In genomic region chr16:29115013-29115813, GRCh38 we compare ENCODE assay signal across 8 cellular contexts.
DNase-seq lines count a peak whose midpoint lies in the region; ATAC-seq and TF ChIP-seq lines count a peak whose summit lies in the region.
"Not testable (repeated sequence)": the region's sequence is repeated elsewhere in the genome, so short reads cannot be mapped to it uniquely, and the experiment has no call there.

No MANE protein-coding gene starts in this region.

- not testable (repeated sequence) for H2AFZ ChIP-seq in H9 (ENCODE audit: low read length)
- H2AFZ ChIP-seq in neural progenitor cell (replicated peaks): peak overlapping the region; percentile 78

- H3K27ac Mint-ChIP-seq in CD8-positive, alpha-beta T cell: peak overlapping the region; percentile 77
- not testable (repeated sequence) for H3K27ac Mint-ChIP-seq in H9, neural progenitor cell
- H3K27ac Mint-ChIP-seq in activated CD4-positive, alpha-beta T cell treated with anti-CD3 and anti-CD28 coated beads, Interleukin-2, amount 10 ng/mL, durations not matched to agents 24 days and 14 days: peak overlapping the region; percentile 60

- H3K4me1 Mint-ChIP-seq in CD8-positive, alpha-beta T cell (ENCODE audit: low read depth): peaks cover 48% of the 10 kb centered on the region
- H3K4me1 Mint-ChIP-seq in H9 (peaks cover 4 to 10% of the 10 kb centered on the region in 2 experiments), neural progenitor cell (peaks cover 30% of the 10 kb centered on the region)
- H3K4me1 Mint-ChIP-seq in activated CD4-positive, alpha-beta T cell treated with anti-CD3 and anti-CD28 coated beads, Interleukin-2, amount 10 ng/mL, durations not matched to agents 24 days and 14 days: peaks cover 24% of the 10 kb centered on the region

- H4K8ac ChIP-seq in H9 (replicated peaks; ENCODE audit: insufficient read length, low read depth, low read length): not testable (repeated sequence)

- not testable (repeated sequence) for H3K79me1 ChIP-seq in H9 (ENCODE audit: insufficient read depth, low read depth, low read length, poor library complexity, severe bottlenecking)

- H3K27me3 ChIP-seq in CD8-positive, alpha-beta T cell (ENCODE audit: insufficient read depth, low read length); H9 (ENCODE audit: insufficient read depth, low read length); right cardiac atrium (ENCODE audit: control insufficient read depth, insufficient read depth); neural progenitor cell: not testable (repeated sequence)

- H3K9ac ChIP-seq in H9 (ENCODE audit: extremely low read depth, insufficient read length, low read length); neural progenitor cell: not testable (repeated sequence)

- DNase-seq in CD8-positive, alpha-beta T cell: peak in 1 of 7 experiments; percentile 28
- not testable (repeated sequence) for DNase-seq in H9
- DNase-seq in NCI-H226: peak; percentile 30
- peak; percentile 68 for DNase-seq in activated CD4-positive, alpha-beta T cell treated with anti-CD3 and anti-CD28 coated beads, Interleukin-2, amount 10 ng/mL, durations not matched to agents 24 days and 14 days
- DNase-seq in cardiac fibroblast (ENCODE audit: low read depth in 2 of 2): peak; percentile 69 to 84
- DNase-seq in right cardiac atrium: peak; percentile 54 to 80 (median 79)
- peak; percentile 48 for DNase-seq in neural progenitor cell (ENCODE audit: low spot score)
- DNase-seq in stromal cell of bone marrow (ENCODE audit: low read depth): peak; percentile 62

- H2BK15ac ChIP-seq in H9 (ENCODE audit: low read depth, low read length): not testable (repeated sequence)

- not testable (repeated sequence) for H4K5ac ChIP-seq in H9 (ENCODE audit: insufficient read length, low read depth, low read length)

- H3K56ac ChIP-seq in H9 (ENCODE audit: insufficient read length, low read depth, low read length): not testable (repeated sequence)

- H2BK20ac ChIP-seq in H9 (ENCODE audit: low read depth, low read length, poor library complexity, severe bottlenecking): not testable (repeated sequence)

- not testable (repeated sequence) for H3K4me2 ChIP-seq in H9 (ENCODE audit: insufficient read depth, insufficient read length, low read length); neural progenitor cell

- not testable (repeated sequence) for H2AK5ac ChIP-seq in H9 (ENCODE audit: insufficient read length, low read length)

- not testable (repeated sequence) for H3K4me3 Mint-ChIP-seq in CD8-positive, alpha-beta T cell; H9; activated CD4-positive, alpha-beta T cell treated with anti-CD3 and anti-CD28 coated beads, Interleukin-2, amount 10 ng/mL, durations not matched to agents 24 days and 14 days
- peak overlapping the region; percentile 33 for H3K4me3 Mint-ChIP-seq in neural progenitor cell

- H2BK120ac ChIP-seq in H9 (ENCODE audit: low read depth, low read length, poor library complexity, severe bottlenecking): not testable (repeated sequence)

- not testable (repeated sequence) for H3K36me3 ChIP-seq in CD8-positive, alpha-beta T cell (ENCODE audit: insufficient read depth, low read length); neural progenitor cell

- POLR2A ChIA-PET in CD8-positive, alpha-beta T cell (lab: Charles Lee): not testable (repeated sequence)

- H2BK5ac ChIP-seq in H9 (ENCODE audit: insufficient read length, low read length): not testable (repeated sequence)

- H3K23me2 ChIP-seq in H9 (ENCODE audit: insufficient read length, low read depth, low read length, poor library complexity, severe bottlenecking): not testable (repeated sequence)

- H3F3A ChIP-seq in neural progenitor cell (ENCODE audit: low read depth): not testable (repeated sequence)

- no CpG with 5 or more reads among the region's 25 CpGs for WGBS in H9 (ENCODE audit: extremely low coverage, insufficient read length, low lambda C conversion rate)
- 21% methylated on average over 25 of the region's 25 CpGs for WGBS in right cardiac atrium

- H3K27me3 Mint-ChIP-seq in CD8-positive, alpha-beta T cell (ENCODE audit: low read depth); activated CD4-positive, alpha-beta T cell treated with anti-CD3 and anti-CD28 coated beads, Interleukin-2, amount 10 ng/mL, durations not matched to agents 24 days and 14 days; neural progenitor cell (ENCODE audit: insufficient read depth, low read depth): not testable (repeated sequence)
- peaks cover 30% of the 10 kb centered on the region for H3K27me3 Mint-ChIP-seq in H9 (ENCODE audit: low read depth)

- peaks cover 57% of the 10 kb centered on the region for H3K36me3 Mint-ChIP-seq in CD8-positive, alpha-beta T cell
- not testable (repeated sequence) for H3K36me3 Mint-ChIP-seq in H9 (ENCODE audit: insufficient read depth in 1 of 3, low read depth in 3 of 3); neural progenitor cell
- peaks cover 18% of the 10 kb centered on the region for H3K36me3 Mint-ChIP-seq in activated CD4-positive, alpha-beta T cell treated with anti-CD3 and anti-CD28 coated beads, Interleukin-2, amount 10 ng/mL, durations not matched to agents 24 days and 14 days (ENCODE audit: low read depth)

- not testable (repeated sequence) for ATAC-seq in CD8-positive, alpha-beta T cell
- ATAC-seq in right cardiac atrium: peak; percentile 84 to 87

- H3K14ac ChIP-seq in H9 (ENCODE audit: insufficient read depth, low read length): not testable (repeated sequence)

- H3K4me3 ChIP-seq in CD8-positive, alpha-beta T cell (ENCODE audit: low read depth, low read length); cardiac fibroblast (replicated peaks in 1 of 2; ENCODE audit: low read depth in 2 of 2, low read length in 2 of 2); right cardiac atrium (ENCODE audit: low read length); neural progenitor cell: not testable (repeated sequence)

- not testable (repeated sequence) for H4K20me1 ChIP-seq in H9 (ENCODE audit: control insufficient read depth, insufficient read depth, insufficient read length); neural progenitor cell (ENCODE audit: low read depth)

- not testable (repeated sequence) for H4K91ac ChIP-seq in H9 (ENCODE audit: insufficient read length, low read depth, low read length)

- H3K9me3 Mint-ChIP-seq in CD8-positive, alpha-beta T cell; H9; activated CD4-positive, alpha-beta T cell treated with anti-CD3 and anti-CD28 coated beads, Interleukin-2, amount 10 ng/mL, durations not matched to agents 24 days and 14 days; neural progenitor cell: not testable (repeated sequence)

- intact Hi-C loops in CD8-positive, alpha-beta T cell (cut with DNase I, micrococcal nuclease); activated CD4-positive, alpha-beta T cell treated with anti-CD3 and anti-CD28 coated beads, Interleukin-2, amount 10 ng/mL, durations not matched to agents 24 days and 14 days (cut with micrococcal nuclease): not testable (repeated sequence)
- intact Hi-C loops in right cardiac atrium (cut with DNase I): loop anchor here in 1 of 4 donors (10.0 kb wide), 1 partner anchor 140 kb away; no protein-coding TSS in a partner anchor

- not testable (repeated sequence) for H3K4ac ChIP-seq in H9 (ENCODE audit: low read depth, low read length)

- not testable (repeated sequence) for H2BK12ac ChIP-seq in H9 (ENCODE audit: insufficient read length, low read depth, low read length)

- TF ChIP-seq CTCF in CD8-positive, alpha-beta T cell (IDR thresholded peaks at IDR 0.05): peak; percentile 25
- peak; percentile 75 for TF ChIP-seq CTCF in H9 (conservative IDR thresholded peaks at IDR 0.05)
- peak; percentile 68 for TF ChIP-seq CTCF in cardiac fibroblast (IDR thresholded peaks at IDR 0.05; ENCODE audit: low read depth, low read length)
- peak; percentile 67 for TF ChIP-seq CTCF in neural progenitor cell (IDR thresholded peaks at IDR 0.05)

- not testable (repeated sequence) for H3K18ac ChIP-seq in H9 (ENCODE audit: insufficient read length, low read depth, low read length)

- not testable (repeated sequence) for H3K27ac ChIP-seq in CD8-positive, alpha-beta T cell (ENCODE audit: low read depth, low read length); H9 (ENCODE audit: insufficient read length, low read depth, low read length); right cardiac atrium (ENCODE audit: low read length); neural progenitor cell

- peaks cover 33% of the 10 kb centered on the region for H3K4me1 ChIP-seq in CD8-positive, alpha-beta T cell (ENCODE audit: insufficient read depth, low read length)
- H3K4me1 ChIP-seq in H9 (ENCODE audit: insufficient read depth, low read length); right cardiac atrium (ENCODE audit: control insufficient read depth, insufficient read depth, low read length); neural progenitor cell: not testable (repeated sequence)

- CTCF ChIA-PET in CD8-positive, alpha-beta T cell (lab: Charles Lee): interaction anchor here (1.6 to 1.7 kb wide), 2 partner anchors 10 to 58 kb away, joined by 3 to 4 read pairs; no protein-coding TSS in a partner anchor

- not testable (repeated sequence) for H3K79me2 ChIP-seq in H9 (ENCODE audit: insufficient read depth, low read length); neural progenitor cell (ENCODE audit: low read depth)

- H3T11ph ChIP-seq in H9 (ENCODE audit: low read length): not testable (repeated sequence)

- H3K9me3 ChIP-seq in CD8-positive, alpha-beta T cell (ENCODE audit: low read length); H9 (ENCODE audit: control insufficient read depth, low read depth, low read length); right cardiac atrium (ENCODE audit: control insufficient read depth, low read length); neural progenitor cell (ENCODE audit: low read depth): not testable (repeated sequence)

- not testable (repeated sequence) for H3K23ac ChIP-seq in H9 (ENCODE audit: insufficient read length, low read depth, low read length)

Comparison
In these comparisons a context has a peak if more than half of its experiments do, and no peak if none do; other contexts are left out.
1. CTCF ChIP-seq: peak in every context shown above with its lines; median percentile 75 in H9; 68 in cardiac fibroblast; 67 in neural progenitor cell; 25 in CD8-positive, alpha-beta T cell.